ENCODE assay signal across 1 cellular context in the genomic region with DNA sequence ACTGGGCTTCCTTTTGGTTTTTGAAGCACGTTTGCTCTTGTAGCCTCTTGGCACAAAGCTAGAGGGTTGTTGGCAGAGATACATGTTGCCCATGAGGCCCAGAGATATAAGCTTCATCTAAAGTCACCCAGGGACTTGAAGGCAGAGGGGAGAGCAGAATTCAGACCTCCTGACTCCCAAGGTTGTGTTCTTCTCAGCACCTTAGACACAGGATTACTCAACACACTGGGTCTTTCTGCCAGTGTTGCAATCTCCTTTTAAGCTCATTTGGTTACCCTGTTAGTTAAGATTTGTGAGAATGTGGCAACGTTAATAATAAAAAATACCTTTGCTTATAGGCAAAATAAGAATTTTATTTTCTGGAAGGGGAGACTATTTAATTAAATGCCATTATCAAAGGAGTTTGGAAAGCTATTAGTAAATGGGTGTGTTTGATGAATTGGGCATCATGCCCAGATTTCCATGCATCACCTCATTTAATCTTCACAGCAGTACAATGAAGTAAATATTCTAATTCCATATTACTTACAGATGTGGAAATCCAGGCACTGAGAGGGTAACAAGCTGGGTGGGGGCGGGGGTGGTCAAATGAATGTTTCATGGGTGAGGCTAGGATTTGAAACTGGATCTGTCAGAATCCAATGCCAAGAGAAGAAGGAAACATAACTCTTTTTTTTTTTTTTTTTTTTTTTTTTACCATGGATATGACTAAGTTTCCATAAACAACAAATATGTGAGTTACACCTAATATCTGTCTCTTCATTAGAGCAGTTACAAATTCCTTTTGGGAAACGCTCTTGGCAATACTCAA.
TF ChIP-seq lines count a peak whose summit lies in the region.

No MANE protein-coding gene starts in this region.

TF ChIP-seq in K562, 482 proteins besides CTCF, POLR2A, EP300 and RAD21 (continued from another document):
- TF ChIP-seq, protein P1, sequence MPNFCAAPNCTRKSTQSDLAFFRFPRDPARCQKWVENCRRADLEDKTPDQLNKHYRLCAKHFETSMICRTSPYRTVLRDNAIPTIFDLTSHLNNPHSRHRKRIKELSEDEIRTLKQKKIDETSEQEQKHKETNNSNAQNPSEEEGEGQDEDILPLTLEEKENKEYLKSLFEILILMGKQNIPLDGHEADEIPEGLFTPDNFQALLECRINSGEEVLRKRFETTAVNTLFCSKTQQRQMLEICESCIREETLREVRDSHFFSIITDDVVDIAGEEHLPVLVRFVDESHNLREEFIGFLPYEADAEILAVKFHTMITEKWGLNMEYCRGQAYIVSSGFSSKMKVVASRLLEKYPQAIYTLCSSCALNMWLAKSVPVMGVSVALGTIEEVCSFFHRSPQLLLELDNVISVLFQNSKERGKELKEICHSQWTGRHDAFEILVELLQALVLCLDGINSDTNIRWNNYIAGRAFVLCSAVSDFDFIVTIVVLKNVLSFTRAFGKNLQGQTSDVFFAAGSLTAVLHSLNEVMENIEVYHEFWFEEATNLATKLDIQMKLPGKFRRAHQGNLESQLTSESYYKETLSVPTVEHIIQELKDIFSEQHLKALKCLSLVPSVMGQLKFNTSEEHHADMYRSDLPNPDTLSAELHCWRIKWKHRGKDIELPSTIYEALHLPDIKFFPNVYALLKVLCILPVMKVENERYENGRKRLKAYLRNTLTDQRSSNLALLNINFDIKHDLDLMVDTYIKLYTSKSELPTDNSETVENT (CRISPR knock-in tag; IDR thresholded peaks at IDR 0.05), result no peak
- TF ChIP-seq HDAC2 (IDR thresholded peaks at IDR 0.05) (no peak), CEBPB (tag; IDR thresholded peaks at IDR 0.05) (peak; percentile 10; the same call in 1 of the 2 replicates)
- TF ChIP-seq, protein P2, sequence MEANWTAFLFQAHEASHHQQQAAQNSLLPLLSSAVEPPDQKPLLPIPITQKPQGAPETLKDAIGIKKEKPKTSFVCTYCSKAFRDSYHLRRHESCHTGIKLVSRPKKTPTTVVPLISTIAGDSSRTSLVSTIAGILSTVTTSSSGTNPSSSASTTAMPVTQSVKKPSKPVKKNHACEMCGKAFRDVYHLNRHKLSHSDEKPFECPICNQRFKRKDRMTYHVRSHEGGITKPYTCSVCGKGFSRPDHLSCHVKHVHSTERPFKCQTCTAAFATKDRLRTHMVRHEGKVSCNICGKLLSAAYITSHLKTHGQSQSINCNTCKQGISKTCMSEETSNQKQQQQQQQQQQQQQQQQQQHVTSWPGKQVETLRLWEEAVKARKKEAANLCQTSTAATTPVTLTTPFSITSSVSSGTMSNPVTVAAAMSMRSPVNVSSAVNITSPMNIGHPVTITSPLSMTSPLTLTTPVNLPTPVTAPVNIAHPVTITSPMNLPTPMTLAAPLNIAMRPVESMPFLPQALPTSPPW (CRISPR knock-in tag; IDR thresholded peaks at IDR 0.05), result no peak
